Comparison of ENCODE assay signal across 16 cellular contexts in the genomic region with DNA sequence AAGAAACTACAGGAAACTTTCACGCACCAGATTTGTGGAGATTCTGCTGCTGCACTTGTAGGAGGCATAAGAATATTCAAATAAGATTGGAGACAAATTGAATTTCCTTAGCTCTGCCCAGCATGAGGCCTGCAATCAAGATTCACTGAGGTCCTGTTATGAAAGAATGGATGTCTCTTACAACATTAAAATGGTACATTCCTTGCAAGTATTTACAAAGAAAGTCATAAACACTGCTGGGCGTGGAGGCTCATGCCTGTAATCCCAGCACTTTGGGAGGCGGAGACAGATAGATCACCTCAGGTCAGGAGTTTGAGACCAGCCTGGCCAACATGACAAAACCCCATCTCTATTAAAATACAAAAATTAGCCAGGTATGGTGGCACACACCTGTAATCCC.
A peak's percentile ranks its signal among the peaks of the same experiment; 100 is the strongest.
DNase-seq lines count a peak whose midpoint lies in the region; ATAC-seq and TF ChIP-seq lines count a peak whose summit lies in the region.
"Had no signal": no experiment of that assay in that cellular context is flagged by ENCODE, and none has a peak within 500 bp of the region (broad histone marks: within the 10 kb centered on the region; RNA-seq: fewer than 3 reads in every experiment).

No MANE protein-coding gene starts in this region.

- H3K27ac Mint-ChIP-seq in natural killer cell, result no peak overlapping the region
- no peak overlapping the region for H3K27ac Mint-ChIP-seq in nephron progenitor cell
- H3K27ac Mint-ChIP-seq: B cell; CD4-positive, CD25-positive, alpha-beta regulatory T cell had no signal

- H3K9me3 Mint-ChIP-seq in natural killer cell, result no peaks in the 10 kb centered on the region
- peaks cover 36% of the 10 kb centered on the region for H3K9me3 Mint-ChIP-seq in nephron progenitor cell

- H3K79me2 ChIP-seq in hepatocyte, result no peaks in the 10 kb centered on the region

- H2AFZ ChIP-seq in hepatocyte, result peak overlapping the region; percentile 15

- H3K27me3 ChIP-seq in hepatocyte, result no peaks in the 10 kb centered on the region

- H4K20me1 ChIP-seq in hepatocyte (ENCODE audit: insufficient read depth, poor library complexity, severe bottlenecking), result no peaks in the 10 kb centered on the region

- H3K4me3 Mint-ChIP-seq in natural killer cell (no peak overlapping the region), nephron progenitor cell (no peak overlapping the region)
- H3K4me3 Mint-ChIP-seq: B cell; CD4-positive, CD25-positive, alpha-beta regulatory T cell had no signal

- no peaks in the 10 kb centered on the region for H3K9me3 ChIP-seq in hepatocyte (ENCODE audit: low read depth)

- peak overlapping the region; percentile 38 for H3K4me2 ChIP-seq in hepatocyte

- H3K27me3 Mint-ChIP-seq in natural killer cell (ENCODE audit: low read depth in 2 of 2) (peaks cover 9 to 12% of the 10 kb centered on the region in 2 donors), nephron progenitor cell (ENCODE audit: low read depth, poor library complexity) (peaks cover 9% of the 10 kb centered on the region)

- H3K27ac ChIP-seq in hepatocyte, result peak overlapping the region; percentile 80
- H3K27ac ChIP-seq: SK-N-MC had no signal

- WGBS in hepatocyte (ENCODE audit: low lambda C conversion rate, missing lambda C conversion rate), result 77% methylated on average over 3 of the region's 3 CpGs

- no peaks in the 10 kb centered on the region for H3K9me2 ChIP-seq in hepatocyte (replicated peaks; ENCODE audit: insufficient read depth)

- intact Hi-C loops in natural killer cell (cut with micrococcal nuclease), result no loop called here

- H3K4me1 Mint-ChIP-seq in natural killer cell (no peaks in the 10 kb centered on the region), nephron progenitor cell (no peaks in the 10 kb centered on the region)
- H3K4me1 Mint-ChIP-seq: B cell; CD4-positive, CD25-positive, alpha-beta regulatory T cell had no signal

- DNase-seq in GM04503 (ENCODE audit: low read depth) (peak; percentile 18), choroid plexus epithelial cell (ENCODE audit: low read depth) (peak; percentile 56), hepatocyte (ENCODE audit: low spot score) (peak; percentile 30), COR-L47 (lab: John Stamatoyannopoulos, UW) (no peak), natural killer cell (no peak), nephron progenitor cell (no peak)
- DNase-seq: CD4-positive, CD25-positive, alpha-beta regulatory T cell; DMS153; NCI-H1694 treated with DMSO at 0.1 percent for 48 hours; NCI-H510A; NCI-H748 treated with DMSO at 0.1 percent for 48 hours; SHP77 had no signal

- no peak for TF ChIP-seq CTCF in choroid plexus epithelial cell (conservative IDR thresholded peaks at IDR 0.05; ENCODE audit: low read depth, low read length)
- no peak for TF ChIP-seq CTCF in hepatocyte (IDR thresholded peaks at IDR 0.05; ENCODE audit: poor library complexity)
- no peak for TF ChIP-seq CTCF in natural killer cell (IDR thresholded peaks at IDR 0.05)
- no peak for TF ChIP-seq CTCF in nephron progenitor cell (IDR thresholded peaks at IDR 0.05)

- no peaks in the 10 kb centered on the region for H3K36me3 ChIP-seq in hepatocyte (replicated peaks; ENCODE audit: insufficient read depth, low read depth)

- H3K4me3 ChIP-seq in choroid plexus epithelial cell (ENCODE audit: low read depth, low read length), result no peak overlapping the region
- H3K4me3 ChIP-seq in hepatocyte, result no peak overlapping the region
- H3K4me3 ChIP-seq: K562, SK-N-MC had no signal

- no peaks in the 10 kb centered on the region for H3K36me3 Mint-ChIP-seq in natural killer cell
- no peaks in the 10 kb centered on the region for H3K36me3 Mint-ChIP-seq in nephron progenitor cell (ENCODE audit: low read depth)
- H3K36me3 Mint-ChIP-seq: CD4-positive, CD25-positive, alpha-beta regulatory T cell had no signal

- no peak for ATAC-seq in GM19395 (IDR thresholded peaks at IDR 0.05; ENCODE audit: unreplicated experiment)
- no peak for ATAC-seq in natural killer cell
- ATAC-seq: K562 had no signal

- peaks cover 5% of the 10 kb centered on the region for H3K4me1 ChIP-seq in hepatocyte (ENCODE audit: insufficient read depth)

Comparison
In these comparisons a context has a peak if more than half of its experiments do, and no peak if none do; other contexts are left out.
1. DNase-seq: peak in GM04503 (single experiment), choroid plexus epithelial cell (single experiment) and hepatocyte (single experiment); none in COR-L47 (single experiment), natural killer cell (single experiment) and nephron progenitor cell (single experiment).